ENCODE assay signal across 8 cellular contexts in the genomic region with DNA sequence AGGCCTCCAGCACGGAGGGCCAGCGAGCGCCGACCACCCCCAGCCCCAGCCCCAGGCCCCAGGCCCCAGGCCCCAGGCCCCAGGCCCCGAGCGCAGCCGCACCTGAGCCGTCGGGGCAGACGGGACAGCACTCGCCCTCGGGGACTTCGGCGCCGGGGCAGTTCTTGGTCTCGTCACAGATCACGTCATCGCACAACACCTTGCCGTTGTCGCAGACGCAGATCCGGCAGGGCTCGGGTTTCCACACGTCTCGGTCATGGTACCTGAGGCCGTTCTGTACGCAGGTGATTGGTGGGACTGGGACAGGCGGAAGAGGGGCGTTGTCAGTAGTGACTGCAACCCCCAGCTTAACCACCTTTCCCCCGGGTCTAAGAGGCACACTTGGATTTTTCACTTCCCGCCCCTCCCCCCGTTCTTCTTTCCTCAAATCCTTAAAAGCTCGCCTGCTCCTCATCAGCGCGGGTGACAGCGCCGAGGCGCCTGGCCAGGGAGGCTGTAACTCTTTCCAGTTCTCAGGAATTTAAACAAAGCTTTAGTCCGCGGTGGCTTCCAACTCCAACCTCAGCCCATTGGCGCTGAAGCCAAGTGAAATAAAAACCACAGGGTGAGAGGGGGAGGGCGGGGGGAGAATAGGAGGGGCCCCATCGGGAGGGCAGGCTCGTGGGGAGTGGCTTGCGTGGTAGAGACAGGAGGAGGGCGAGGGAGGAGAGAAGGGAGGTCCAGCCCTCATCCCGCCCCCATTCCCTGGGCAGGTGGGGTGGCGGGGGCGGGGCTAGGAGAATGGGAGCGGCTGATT. TPM values are rescaled to one million over a fixed set of nuclear protein-coding genes. Genes with fewer than 3 reads are reported as not detected.
DNase-seq lines count a peak whose midpoint lies in the region; ATAC-seq and TF ChIP-seq lines count a peak whose summit lies in the region.

No MANE protein-coding gene starts in this region.

- TF ChIP-seq POLR2A in adrenal gland (IDR thresholded peaks at IDR 0.05) = no peak

- DNase-seq in AG08395 (ENCODE audit: low spot score) (peak; percentile 79), GM19240 (ENCODE audit: insufficient read length, low spot score) (peak; percentile 52), MG63 (peak; percentile 98), SW 1271 (lab: John Stamatoyannopoulos, UW) (peak; percentile 66 to 87), adrenal gland (peak; percentile 80 to 91 (median 82)), left ventricle myocardium superior (peak; percentile 93), renal cortical epithelial cell (ENCODE audit: low read depth) (peak; percentile 89), middle frontal gyrus (ENCODE audit: extremely low spot score, low spot score) (no peak)

- H3K27me3 ChIP-seq in MG63 = no peaks in the 10 kb centered on the region
- peaks cover 21% of the 10 kb centered on the region for H3K27me3 ChIP-seq in adrenal gland

- TF ChIP-seq CTCF in adrenal gland (IDR thresholded peaks at IDR 0.05) = peak in 1 of 6 experiments; percentile 4

- H3K9me3 ChIP-seq in MG63 = no peaks in the 10 kb centered on the region; the same call in 1 of the 2 replicates
- H3K9me3 ChIP-seq in adrenal gland (replicated peaks in 1 of 3) = no peaks in the 10 kb centered on the region

- H3K4me1 ChIP-seq in adrenal gland (replicated peaks in 1 of 2) = peaks cover 3 to 8% of the 10 kb centered on the region in 2 donors

- intact Hi-C loops in adrenal gland (cut with DNase I) (loop anchor here (2.0 to 5.0 kb wide), 3 partner anchors 71 to 97 kb away; no protein-coding TSS in a partner anchor), left ventricle myocardium superior (cut with micrococcal nuclease) (loop anchor here (5.0 kb wide), 1 partner anchor 72 kb away; a partner anchor contains a TSS)

- H3K36me3 ChIP-seq in MG63 (peaks cover 54% of the 10 kb centered on the region), adrenal gland (replicated peaks in 1 of 2) (peaks cover 0 to 17% of the 10 kb centered on the region in 2 donors)

- H3K27ac ChIP-seq in adrenal gland = peak overlapping the region in 2 of 5 donors; percentile 77 to 88

- peak; percentile 91 for ATAC-seq in left ventricle myocardium superior

- H3K4me3 ChIP-seq in MG63 = peak overlapping the region; percentile 95
- peak overlapping the region in 2 of 4 donors; percentile 17 to 63 for H3K4me3 ChIP-seq in adrenal gland

- 3 to 11% (median 6%) methylated on average over 29 to 50 of the region's 50 CpGs for WGBS in adrenal gland, 4 donors

RNA-seq across cellular contexts. Expression of a gene that starts 1.6 kb away (rescaled TPM):
- total RNA-seq in MG63 (2014; rRNA removed; shearing (Covaris generic); ENCODE audit: low replicate concordance) = 261 and 431 TPM in 2 replicates
- total RNA-seq in adrenal gland = 100 to 1,000 TPM in 4 of 8 donors, 10 to 100 TPM in 4; 50.2 to 263 (median 105) TPM
- 100 to 1,000 TPM in 1 of 3 donors, 10 to 100 TPM in 2; 39.6 to 101 (median 40.1) TPM for polyA plus RNA-seq in adrenal gland
- 26.8 TPM for total RNA-seq in left ventricle myocardium superior
- 65.6 and 141 TPM in 2 replicates for total RNA-seq in renal cortical epithelial cell

RNA-seq across cellular contexts. Expression of a gene that starts 34.0 kb away (rescaled TPM):
- total RNA-seq in MG63 (2014; rRNA removed; shearing (Covaris generic); ENCODE audit: low replicate concordance) = 1.1 TPM in 1 of 2 replicates, not detected in the other
- total RNA-seq in adrenal gland (1 to 10 TPM in 3 of 8 donors, under 1 TPM in 2, not detected in 3; 0.28 to 3.0 (median 1.2) TPM), left ventricle myocardium superior (155 TPM), renal cortical epithelial cell (not detected in 2 replicates)
- 1 to 10 TPM in 2 of 3 donors, not detected in 1; 5.2 to 5.5 TPM for polyA plus RNA-seq in adrenal gland

RNA-seq across cellular contexts. Expression of a gene that starts 49.4 kb away (rescaled TPM):
- total RNA-seq in MG63 (2014; rRNA removed; shearing (Covaris generic); ENCODE audit: low replicate concordance) = 56.1 and 68.2 TPM in 2 replicates
- 10 to 100 TPM; 43.9 to 87.0 (median 62.0) TPM for total RNA-seq in adrenal gland
- polyA plus RNA-seq in adrenal gland = 100 to 1,000 TPM in 1 of 3 donors, 10 to 100 TPM in 2; 21.8 to 128 (median 27.2) TPM
- 37.6 TPM for total RNA-seq in left ventricle myocardium superior
- total RNA-seq in renal cortical epithelial cell = 15.8 and 39.9 TPM in 2 replicates

Comparison
In these comparisons a context has a peak if more than half of its experiments do, and no peak if none do; other contexts are left out.
1. RNA of a gene that starts 34.0 kb away (total RNA-seq): 155 TPM in left ventricle myocardium superior (single experiment); 1.1 TPM in MG63, 0.28 to 3.0 TPM in adrenal gland and not detected in renal cortical epithelial cell; every median in the first group is over 10 times any median in the second.